Comparison of ENCODE assay signal across 19 cellular contexts in genomic region chr3:133238015-133238414, GRCh38.
DNase-seq lines count a peak whose midpoint lies in the region; ATAC-seq and TF ChIP-seq lines count a peak whose summit lies in the region.
"Had no signal": no experiment of that assay in that cellular context is flagged by ENCODE, and none has a peak within 500 bp of the region (broad histone marks: within the 10 kb centered on the region; RNA-seq: fewer than 3 reads in every experiment).

No MANE protein-coding gene starts in this region.

- no peak overlapping the region for H3K4me2 ChIP-seq in GM23338
- H3K4me2 ChIP-seq: A549, KMS-11 had no signal

- ATAC-seq in GM23338 (no peak), SK-N-SH treated with all-trans-retinoic acid at 6 μM for 48 hours (no peak), GM19467 (IDR thresholded peaks at IDR 0.05; ENCODE audit: unreplicated experiment) (no peak), HG02642 (IDR thresholded peaks at IDR 0.05; ENCODE audit: poor library complexity, unreplicated experiment) (no peak)
- ATAC-seq: A549, HepG2 had no signal

- H3K79me2 ChIP-seq in GM23338 (replicated peaks; ENCODE audit: insufficient read depth) = no peaks in the 10 kb centered on the region

- H3K9me3 Mint-ChIP-seq in GM23338 (no peaks in the 10 kb centered on the region), chondrocyte (ENCODE audit: low read depth) (peaks cover 5% of the 10 kb centered on the region), mesothelial cell of epicardium (peaks cover 6% of the 10 kb centered on the region)

- TF ChIP-seq CTCF in GM23338 (conservative IDR thresholded peaks at IDR 0.05; ENCODE audit: low read depth in 2 of 2) = no peak
- no peak for TF ChIP-seq CTCF in chondrocyte (IDR thresholded peaks at IDR 0.05)
- TF ChIP-seq CTCF in mesothelial cell of epicardium (IDR thresholded peaks at IDR 0.05; ENCODE audit: unreplicated experiment) = no peak

- DNase-seq in GM23338 (ENCODE audit: low spot score) (no peak), chondrocyte (ENCODE audit: low spot score) (no peak), mesothelial cell of epicardium (ENCODE audit: low spot score in 2 of 2, unreplicated experiment in 2 of 2) (no peak), NCI-H1930 (lab: John Stamatoyannopoulos, UW) (no peak), pons (ENCODE audit: low spot score) (no peak)
- DNase-seq: C1 segment of cervical spinal cord, DMS79 treated with DMSO at 0.1 percent for 48 hours, GOT3, MG63, NCI-H1092, NCI-H146, NCI-H2227 treated with DMSO at 0.1 percent for 48 hours, SIG-M5 had no signal

- 0 out of 2 replicates have a peak, but pooled peaks cover 3% of the 10 kb centered on the region for H3K9me2 ChIP-seq in GM23338 (ENCODE audit: insufficient read depth)

- H3K27ac ChIP-seq in GM23338 (ENCODE audit: low read depth) = no peak overlapping the region
- H3K27ac ChIP-seq: A549, KMS-11 had no signal

- no peaks in the 10 kb centered on the region for H3K4me1 ChIP-seq in GM23338 (ENCODE audit: insufficient read depth)
- H3K4me1 ChIP-seq: A549 had no signal

- no peaks in the 10 kb centered on the region for H3K36me3 ChIP-seq in GM23338 (ENCODE audit: insufficient read depth)
- H3K36me3 ChIP-seq: MG63 had no signal

- H3F3A ChIP-seq in GM23338 (replicated peaks; ENCODE audit: low read depth) = no peaks in the 10 kb centered on the region

- peak overlapping the region; percentile 43 for H3K27ac Mint-ChIP-seq in GM23338
- H3K27ac Mint-ChIP-seq in chondrocyte (ENCODE audit: unreplicated experiment) = peak overlapping the region; percentile 64
- H3K27ac Mint-ChIP-seq in mesothelial cell of epicardium = peak overlapping the region; percentile 3

- no peak overlapping the region for H2AFZ ChIP-seq in GM23338

- no peaks in the 10 kb centered on the region for H3K27me3 ChIP-seq in GM23338 (ENCODE audit: insufficient read depth)

- H4K20me1 ChIP-seq in GM23338 (replicated peaks; ENCODE audit: insufficient read depth) = no peaks in the 10 kb centered on the region

- no peak overlapping the region for H3K4me3 ChIP-seq in GM23338
- H3K4me3 ChIP-seq: A549, MG63 had no signal

- H3K36me3 Mint-ChIP-seq in GM23338 (ENCODE audit: low read depth) (peaks cover 2% of the 10 kb centered on the region; the same call in 2 of the 3 replicates), chondrocyte (ENCODE audit: low read depth) (peaks cover 3% of the 10 kb centered on the region), mesothelial cell of epicardium (peaks cover 2% of the 10 kb centered on the region)

- H3K27me3 Mint-ChIP-seq in GM23338 (ENCODE audit: insufficient read depth, low read depth, poor library complexity) (peaks cover 2% of the 10 kb centered on the region), chondrocyte (ENCODE audit: low read depth) (peaks cover 3% of the 10 kb centered on the region), mesothelial cell of epicardium (ENCODE audit: low read depth) (peaks cover 1% of the 10 kb centered on the region)

- H3K4me1 Mint-ChIP-seq in GM23338 = peaks cover 11% of the 10 kb centered on the region; the same call in 2 of the 3 replicates
- peaks cover 30% of the 10 kb centered on the region for H3K4me1 Mint-ChIP-seq in chondrocyte (ENCODE audit: low read depth)
- H3K4me1 Mint-ChIP-seq in mesothelial cell of epicardium = peaks cover 10% of the 10 kb centered on the region

- H3K4me3 Mint-ChIP-seq in GM23338 (no peak overlapping the region), chondrocyte (ENCODE audit: unreplicated experiment) (no peak overlapping the region), mesothelial cell of epicardium (no peak overlapping the region)

TF ChIP-seq in GM23338, 12 proteins besides CTCF, POLR2A, EP300 and RAD21 (continues in another document):
- TF ChIP-seq ETS1 (IDR thresholded peaks at IDR 0.05) = no peak

TF ChIP-seq in SK-N-SH treated with all-trans-retinoic acid at 6 μM for 48 hours, 23 proteins besides CTCF, POLR2A, EP300 and RAD21:
- TF ChIP-seq PATZ1 (CRISPR knock-in tag; IDR thresholded peaks at IDR 0.05; ENCODE audit: borderline replicate concordance) = no peak
- TF ChIP-seq TOX (CRISPR knock-in tag; IDR thresholded peaks at IDR 0.05; ENCODE audit: borderline replicate concordance) = no peak
- TF ChIP-seq ISL1 (CRISPR knock-in tag; IDR thresholded peaks at IDR 0.05) = 0 out of 2 replicates have a peak, but pooled peaks have one; percentile 33
- no peak for TF ChIP-seq TSHZ2 (CRISPR knock-in tag; IDR thresholded peaks at IDR 0.05)

Comparison
In these comparisons a context has a peak if more than half of its experiments do, and no peak if none do; other contexts are left out.
1. H3K27ac Mint-ChIP-seq: peak in every context shown above with its lines; median percentile 64 in chondrocyte; 43 in GM23338; 3 in mesothelial cell of epicardium.